In the genomic region with DNA sequence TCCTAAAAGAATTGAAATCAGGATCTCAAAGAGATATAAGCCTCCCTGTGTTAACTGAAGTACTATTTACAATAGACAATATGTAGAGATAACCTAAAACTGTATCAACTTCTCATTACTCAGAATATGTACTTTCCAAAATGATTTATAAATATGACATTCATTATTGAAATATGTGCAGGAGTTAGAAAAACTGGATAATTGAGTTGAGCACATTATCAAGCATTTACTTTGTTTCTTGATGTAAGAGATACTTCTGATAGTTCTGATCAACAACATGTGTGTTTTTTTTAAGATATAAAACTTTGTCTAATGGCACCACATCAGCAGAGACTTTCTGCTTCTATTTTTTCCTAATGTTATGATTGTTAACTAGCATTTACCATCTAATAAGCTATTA, we compare ENCODE assay signal across 33 cellular contexts. TPM values are rescaled to one million over a fixed set of nuclear protein-coding genes. Genes with fewer than 3 reads are reported as not detected.
"Had no signal": no experiment of that assay in that cellular context is flagged by ENCODE, and none has a peak within 500 bp of the region (broad histone marks: within the 10 kb centered on the region; RNA-seq: fewer than 3 reads in every experiment).

No MANE protein-coding gene starts in this region.

- DNase-seq: activated B cell treated with CpG ODN at 0.5 μM for 24 hours; activated CD4-positive, alpha-beta memory T cell treated with anti-CD3 and anti-CD28 coated beads for 36 hours; activated CD4-positive, alpha-beta T cell treated with anti-CD3 and anti-CD28 coated beads for 4 hours; activated CD4-positive, alpha-beta T cell treated with anti-CD3 and anti-CD28 coated beads, Interleukin-2, amount 10 ng/mL, durations not matched to agents 24 days and 14 days; activated CD4-positive, alpha-beta T cell treated with anti-CD3 and anti-CD28 coated beads, Interleukin-2, amount 50 U/mL, for 1 hour; activated CD4-positive, alpha-beta T cell treated with anti-CD3 and anti-CD28 coated beads, Interleukin-2, amount 50 U/mL, for 4 hours; activated CD4-positive, CD25-positive, alpha-beta regulatory T cell treated with anti-CD3 and anti-CD28 coated beads, Interleukin-2, amount 50 U/mL, for 72 hours; activated CD8-positive, alpha-beta memory T cell treated with anti-CD3 and anti-CD28 coated beads, Interleukin-2, amount 50 U/mL, for 4 hours; activated CD8-positive, alpha-beta T cell treated with anti-CD3 and anti-CD28 coated beads for 36 hours; activated effector memory CD4-positive, alpha-beta T cell treated with anti-CD3 and anti-CD28 coated beads, Interleukin-2, amount 50 U/mL, for 16 hours; activated gamma-delta T cell treated with Interleukin-2 at 50 U/mL for 16 hours; activated naive CD4-positive, alpha-beta T cell; activated naive CD4-positive, alpha-beta T cell treated with anti-CD3 and anti-CD28 coated beads for 36 hours; activated naive CD4-positive, alpha-beta T cell treated with anti-CD3 and anti-CD28 coated beads, Interleukin-2, amount 50 U/mL, for 16 hours; activated naive CD8-positive, alpha-beta T cell treated with anti-CD3 and anti-CD28 coated beads for 36 hours; activated T-cell treated with anti-CD3 and anti-CD28 coated beads for 4 hours; activated T-cell treated with anti-CD3 and anti-CD28 coated beads, Interleukin-2, amount 50 U/mL, for 1 hour; activated T-cell treated with anti-CD3 and anti-CD28 coated beads, Interleukin-2, amount 50 U/mL, for 4 hours; activated T-cell treated with anti-CD3 and anti-CD28 coated beads, Interleukin-2, amount 50 U/mL, for 72 hours; adrenal gland; amniotic stem cell; aorta; body of pancreas; brain microvascular endothelial cell; central memory CD4-positive, alpha-beta T cell; T-helper 2 cell; T-helper 9 cell had no signal

- ATAC-seq: activated CD8-positive, alpha-beta T cell treated with anti-CD3 and anti-CD28 coated beads for 36 hours; activated naive CD4-positive, alpha-beta T cell treated with anti-CD3 and anti-CD28 coated beads, Interleukin-2, amount 50 U/mL, for 72 hours; activated T-cell treated with anti-CD3 and anti-CD28 coated beads, Interleukin-2, amount 50 U/mL, for 4 hours; activated T-cell treated with anti-CD3 and anti-CD28 coated beads, Interleukin-2, amount 50 U/mL, for 72 hours; activated T-helper 17 cell treated with anti-CD3 and anti-CD28 coated beads, Interleukin-2, amount 50 U/mL, for 72 hours; body of pancreas had no signal

- H3K4me3 ChIP-seq: adrenal gland, body of pancreas, breast epithelium had no signal

- H3K9me3 ChIP-seq: adrenal gland, body of pancreas, breast epithelium had no signal

- H3K27ac ChIP-seq: adrenal gland, body of pancreas, brain microvascular endothelial cell, breast epithelium, VCaP had no signal

- H3K27me3 ChIP-seq: adrenal gland, body of pancreas, brain microvascular endothelial cell, breast epithelium had no signal

- H3K4me1 ChIP-seq: adrenal gland, body of pancreas, breast epithelium had no signal

- H3K36me3 ChIP-seq: adrenal gland, brain microvascular endothelial cell, breast epithelium had no signal

- FAIRE-seq: astrocyte, TTC549 had no signal

RNA-seq across cellular contexts. Expression of a gene that starts 38.2 kb away (rescaled TPM):
- polyA plus RNA-seq: adrenal gland, aorta had no signal

RNA-seq across cellular contexts. Expression of a gene that starts 41.9 kb away (rescaled TPM):
- polyA plus RNA-seq: adrenal gland, aorta had no signal
